In the genomic region with DNA sequence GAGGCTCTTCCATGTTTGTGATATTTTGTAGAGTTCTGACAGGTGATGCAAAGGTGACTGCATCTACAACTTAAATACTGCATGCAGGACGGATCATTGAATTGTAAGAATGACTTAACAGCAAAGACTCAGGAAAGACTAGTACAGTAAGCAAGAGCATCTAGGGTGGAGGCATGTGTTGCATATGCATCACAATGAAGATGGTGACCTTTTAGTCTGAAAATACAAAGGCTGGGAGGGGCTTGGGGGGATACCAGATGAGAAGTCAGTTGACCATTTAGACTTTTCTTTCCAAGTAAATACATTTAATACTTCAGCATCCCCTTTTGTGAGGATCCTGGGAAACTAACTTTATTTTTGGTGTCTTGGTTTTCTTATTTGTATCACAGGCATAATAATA, we compare ENCODE assay signal across 1 cellular context.
TF ChIP-seq lines count a peak whose summit lies in the region.

No MANE protein-coding gene starts in this region.

TF ChIP-seq in H1, 55 proteins besides CTCF, POLR2A, EP300 and RAD21 (continued from another document):
- TF ChIP-seq, protein P1, sequence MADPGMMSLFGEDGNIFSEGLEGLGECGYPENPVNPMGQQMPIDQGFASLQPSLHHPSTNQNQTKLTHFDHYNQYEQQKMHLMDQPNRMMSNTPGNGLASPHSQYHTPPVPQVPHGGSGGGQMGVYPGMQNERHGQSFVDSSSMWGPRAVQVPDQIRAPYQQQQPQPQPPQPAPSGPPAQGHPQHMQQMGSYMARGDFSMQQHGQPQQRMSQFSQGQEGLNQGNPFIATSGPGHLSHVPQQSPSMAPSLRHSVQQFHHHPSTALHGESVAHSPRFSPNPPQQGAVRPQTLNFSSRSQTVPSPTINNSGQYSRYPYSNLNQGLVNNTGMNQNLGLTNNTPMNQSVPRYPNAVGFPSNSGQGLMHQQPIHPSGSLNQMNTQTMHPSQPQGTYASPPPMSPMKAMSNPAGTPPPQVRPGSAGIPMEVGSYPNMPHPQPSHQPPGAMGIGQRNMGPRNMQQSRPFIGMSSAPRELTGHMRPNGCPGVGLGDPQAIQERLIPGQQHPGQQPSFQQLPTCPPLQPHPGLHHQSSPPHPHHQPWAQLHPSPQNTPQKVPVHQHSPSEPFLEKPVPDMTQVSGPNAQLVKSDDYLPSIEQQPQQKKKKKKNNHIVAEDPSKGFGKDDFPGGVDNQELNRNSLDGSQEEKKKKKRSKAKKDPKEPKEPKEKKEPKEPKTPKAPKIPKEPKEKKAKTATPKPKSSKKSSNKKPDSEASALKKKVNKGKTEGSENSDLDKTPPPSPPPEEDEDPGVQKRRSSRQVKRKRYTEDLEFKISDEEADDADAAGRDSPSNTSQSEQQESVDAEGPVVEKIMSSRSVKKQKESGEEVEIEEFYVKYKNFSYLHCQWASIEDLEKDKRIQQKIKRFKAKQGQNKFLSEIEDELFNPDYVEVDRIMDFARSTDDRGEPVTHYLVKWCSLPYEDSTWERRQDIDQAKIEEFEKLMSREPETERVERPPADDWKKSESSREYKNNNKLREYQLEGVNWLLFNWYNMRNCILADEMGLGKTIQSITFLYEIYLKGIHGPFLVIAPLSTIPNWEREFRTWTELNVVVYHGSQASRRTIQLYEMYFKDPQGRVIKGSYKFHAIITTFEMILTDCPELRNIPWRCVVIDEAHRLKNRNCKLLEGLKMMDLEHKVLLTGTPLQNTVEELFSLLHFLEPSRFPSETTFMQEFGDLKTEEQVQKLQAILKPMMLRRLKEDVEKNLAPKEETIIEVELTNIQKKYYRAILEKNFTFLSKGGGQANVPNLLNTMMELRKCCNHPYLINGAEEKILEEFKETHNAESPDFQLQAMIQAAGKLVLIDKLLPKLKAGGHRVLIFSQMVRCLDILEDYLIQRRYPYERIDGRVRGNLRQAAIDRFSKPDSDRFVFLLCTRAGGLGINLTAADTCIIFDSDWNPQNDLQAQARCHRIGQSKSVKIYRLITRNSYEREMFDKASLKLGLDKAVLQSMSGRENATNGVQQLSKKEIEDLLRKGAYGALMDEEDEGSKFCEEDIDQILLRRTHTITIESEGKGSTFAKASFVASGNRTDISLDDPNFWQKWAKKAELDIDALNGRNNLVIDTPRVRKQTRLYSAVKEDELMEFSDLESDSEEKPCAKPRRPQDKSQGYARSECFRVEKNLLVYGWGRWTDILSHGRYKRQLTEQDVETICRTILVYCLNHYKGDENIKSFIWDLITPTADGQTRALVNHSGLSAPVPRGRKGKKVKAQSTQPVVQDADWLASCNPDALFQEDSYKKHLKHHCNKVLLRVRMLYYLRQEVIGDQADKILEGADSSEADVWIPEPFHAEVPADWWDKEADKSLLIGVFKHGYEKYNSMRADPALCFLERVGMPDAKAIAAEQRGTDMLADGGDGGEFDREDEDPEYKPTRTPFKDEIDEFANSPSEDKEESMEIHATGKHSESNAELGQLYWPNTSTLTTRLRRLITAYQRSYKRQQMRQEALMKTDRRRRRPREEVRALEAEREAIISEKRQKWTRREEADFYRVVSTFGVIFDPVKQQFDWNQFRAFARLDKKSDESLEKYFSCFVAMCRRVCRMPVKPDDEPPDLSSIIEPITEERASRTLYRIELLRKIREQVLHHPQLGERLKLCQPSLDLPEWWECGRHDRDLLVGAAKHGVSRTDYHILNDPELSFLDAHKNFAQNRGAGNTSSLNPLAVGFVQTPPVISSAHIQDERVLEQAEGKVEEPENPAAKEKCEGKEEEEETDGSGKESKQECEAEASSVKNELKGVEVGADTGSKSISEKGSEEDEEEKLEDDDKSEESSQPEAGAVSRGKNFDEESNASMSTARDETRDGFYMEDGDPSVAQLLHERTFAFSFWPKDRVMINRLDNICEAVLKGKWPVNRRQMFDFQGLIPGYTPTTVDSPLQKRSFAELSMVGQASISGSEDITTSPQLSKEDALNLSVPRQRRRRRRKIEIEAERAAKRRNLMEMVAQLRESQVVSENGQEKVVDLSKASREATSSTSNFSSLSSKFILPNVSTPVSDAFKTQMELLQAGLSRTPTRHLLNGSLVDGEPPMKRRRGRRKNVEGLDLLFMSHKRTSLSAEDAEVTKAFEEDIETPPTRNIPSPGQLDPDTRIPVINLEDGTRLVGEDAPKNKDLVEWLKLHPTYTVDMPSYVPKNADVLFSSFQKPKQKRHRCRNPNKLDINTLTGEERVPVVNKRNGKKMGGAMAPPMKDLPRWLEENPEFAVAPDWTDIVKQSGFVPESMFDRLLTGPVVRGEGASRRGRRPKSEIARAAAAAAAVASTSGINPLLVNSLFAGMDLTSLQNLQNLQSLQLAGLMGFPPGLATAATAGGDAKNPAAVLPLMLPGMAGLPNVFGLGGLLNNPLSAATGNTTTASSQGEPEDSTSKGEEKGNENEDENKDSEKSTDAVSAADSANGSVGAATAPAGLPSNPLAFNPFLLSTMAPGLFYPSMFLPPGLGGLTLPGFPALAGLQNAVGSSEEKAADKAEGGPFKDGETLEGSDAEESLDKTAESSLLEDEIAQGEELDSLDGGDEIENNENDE (IDR thresholded peaks at IDR 0.05; ENCODE audit: insufficient replicate concordance, low read length): no peak
- TF ChIP-seq POU5F1 (IDR thresholded peaks at IDR 0.05; ENCODE audit: low read depth, low read length) (peak; percentile 86; the same call in 1 of the 2 replicates), FOSL1 (IDR thresholded peaks at IDR 0.05; ENCODE audit: insufficient read depth, low read depth, low read length) (no peak), SIRT6 (IDR thresholded peaks at IDR 0.05; ENCODE audit: low read length) (no peak), RFX5 (IDR thresholded peaks at IDR 0.05; ENCODE audit: borderline replicate concordance, low read depth, low read length) (no peak)
